Comparison of ENCODE assay signal across 29 cellular contexts in the genomic region with DNA sequence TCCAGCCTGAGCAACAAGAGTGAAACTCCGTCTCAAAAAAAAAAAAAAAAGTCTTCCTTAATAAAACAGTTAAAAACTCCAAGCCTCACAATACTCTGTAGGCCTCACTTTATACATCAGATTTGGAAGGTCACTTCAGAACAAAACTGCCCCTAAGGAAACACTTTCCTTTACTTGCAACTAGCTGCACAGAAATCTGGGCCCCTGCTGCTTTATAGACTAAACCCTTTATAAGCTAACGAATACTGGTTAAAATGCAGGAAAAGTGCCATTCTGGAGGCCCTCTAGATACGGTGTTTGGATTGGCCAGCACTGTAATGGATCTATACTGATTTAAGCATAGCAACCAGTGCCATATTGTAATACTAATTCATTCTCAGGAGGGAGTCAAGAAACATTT. TPM values are rescaled to one million over a fixed set of nuclear protein-coding genes. Genes with fewer than 3 reads are reported as not detected.
"Had no signal": no experiment of that assay in that cellular context is flagged by ENCODE, and none has a peak within 500 bp of the region (broad histone marks: within the 10 kb centered on the region; RNA-seq: fewer than 3 reads in every experiment).

No MANE protein-coding gene starts in this region.

- H3K27me3 ChIP-seq: Peyer's patch had no signal

- ATAC-seq: activated CD8-positive, alpha-beta memory T cell treated with anti-CD3 and anti-CD28 coated beads, Interleukin-2, amount 10 ng/mL, durations not matched to agents 7 days and 5 days; activated T-helper 17 cell treated with anti-CD3 and anti-CD28 coated beads, Interleukin-2, amount 50 U/mL, for 72 hours; SK-N-SH treated with all-trans-retinoic acid at 6 μM for 48 hours; WTC11 had no signal

- H3K27ac ChIP-seq: brain microvascular endothelial cell, cardiac muscle cell, Peyer's patch, RWPE1, SJCRH30 had no signal

- H3K9me3 Mint-ChIP-seq: activated CD4-positive, alpha-beta T cell treated with anti-CD3 and anti-CD28 coated beads, Interleukin-2, amount 10 ng/mL, durations not matched to agents 24 days and 14 days; activated naive CD4-positive, alpha-beta T cell treated with anti-CD3 and anti-CD28 coated beads for 36 hours; activated T-cell treated with anti-CD3 and anti-CD28 coated beads, Interleukin-2, amount 50 U/mL, for 24 hours; activated T-helper 17 cell treated with anti-CD3 and anti-CD28 coated beads, Interleukin-2, amount 50 U/mL, for 72 hours; T-helper 1 cell treated with Interleukin-12 subunit alpha and Interleukin-12 subunit beta and Interleukin-4 antibody, amounts not matched to agents 30 μg/mL and 1 μg/mL, for 36 hours; WTC11 had no signal

- H3K4me3 ChIP-seq: cardiac muscle cell, Peyer's patch, SJCRH30 had no signal

- H3K36me3 Mint-ChIP-seq: activated naive CD8-positive, alpha-beta T cell; WTC11 had no signal

- DNase-seq: activated CD4-positive, alpha-beta T cell treated with anti-CD3 and anti-CD28 coated beads, Interleukin-2, amount 10 ng/mL, durations not matched to agents 24 days and 14 days; activated CD4-positive, alpha-beta T cell treated with anti-CD3 and anti-CD28 coated beads, Interleukin-2, amount 50 U/mL, for 48 hours; activated CD4-positive, CD25-positive, alpha-beta regulatory T cell treated with anti-CD3 and anti-CD28 coated beads, Interleukin-2, amount 50 U/mL, for 72 hours; activated CD8-positive, alpha-beta memory T cell treated with anti-CD3 and anti-CD28 coated beads, Interleukin-2, amount 10 ng/mL, durations not matched to agents 7 days and 5 days; activated gamma-delta T cell; activated naive CD4-positive, alpha-beta T cell treated with anti-CD3 and anti-CD28 coated beads for 36 hours; activated T-cell treated with anti-CD3 and anti-CD28 coated beads, Interleukin-2, amount 50 U/mL, for 24 hours; amygdala; brain microvascular endothelial cell; Karpas-422; MM.1S; NCI-H1105; NCI-H1436; NCI-H1694 treated with DMSO at 0.1 percent for 48 hours; NCI-H2029 treated with DMSO at 0.1 percent for 48 hours; NCI-H510A treated with DMSO at 0.1 percent for 48 hours; Peyer's patch; Right ventricle myocardium superior; SJCRH30; SW 1271 had no signal

- H3K27me3 Mint-ChIP-seq: activated naive CD8-positive, alpha-beta T cell had no signal

- H3K27ac Mint-ChIP-seq: activated CD4-positive, alpha-beta T cell treated with anti-CD3 and anti-CD28 coated beads, Interleukin-2, amount 10 ng/mL, durations not matched to agents 24 days and 14 days; activated CD8-positive, alpha-beta memory T cell treated with anti-CD3 and anti-CD28 coated beads, Interleukin-2, amount 10 ng/mL, durations not matched to agents 7 days and 5 days; activated naive CD4-positive, alpha-beta T cell treated with anti-CD3 and anti-CD28 coated beads for 36 hours; activated naive CD8-positive, alpha-beta T cell; activated T-cell treated with anti-CD3 and anti-CD28 coated beads, Interleukin-2, amount 50 U/mL, for 24 hours; activated T-helper 17 cell treated with anti-CD3 and anti-CD28 coated beads, Interleukin-2, amount 50 U/mL, for 72 hours; T-helper 1 cell treated with Interleukin-12 subunit alpha and Interleukin-12 subunit beta and Interleukin-4 antibody, amounts not matched to agents 30 μg/mL and 1 μg/mL, for 36 hours; WTC11 had no signal

- H3K36me3 ChIP-seq: cardiac muscle cell, SJCRH30 had no signal

- H3K4me3 Mint-ChIP-seq: activated CD4-positive, alpha-beta T cell treated with anti-CD3 and anti-CD28 coated beads, Interleukin-2, amount 10 ng/mL, durations not matched to agents 24 days and 14 days; activated CD8-positive, alpha-beta memory T cell treated with anti-CD3 and anti-CD28 coated beads, Interleukin-2, amount 10 ng/mL, durations not matched to agents 7 days and 5 days; activated naive CD4-positive, alpha-beta T cell treated with anti-CD3 and anti-CD28 coated beads for 36 hours; activated T-cell treated with anti-CD3 and anti-CD28 coated beads, Interleukin-2, amount 50 U/mL, for 24 hours; activated T-helper 17 cell treated with anti-CD3 and anti-CD28 coated beads, Interleukin-2, amount 50 U/mL, for 72 hours; WTC11 had no signal

- H3K4me1 ChIP-seq: SJCRH30 had no signal

- H3K9me3 ChIP-seq: Peyer's patch, SJCRH30 had no signal

RNA-seq across cellular contexts. Expression of a gene that starts 1.5 kb away (rescaled TPM):
- total RNA-seq: astrocyte, SJCRH30 had no signal

RNA-seq across cellular contexts. Expression of a gene that starts 6.2 kb away (rescaled TPM):
- total RNA-seq: SJCRH30 had no signal

RNA-seq across cellular contexts. Expression of a gene that starts 14.1 kb away (rescaled TPM):
- total RNA-seq: activated CD4-positive, alpha-beta T cell treated with anti-CD3 and anti-CD28 coated beads, Interleukin-2, amount 10 ng/mL, durations not matched to agents 24 days and 14 days; activated CD8-positive, alpha-beta memory T cell treated with anti-CD3 and anti-CD28 coated beads, Interleukin-2, amount 10 ng/mL, durations not matched to agents 7 days and 5 days; activated naive CD4-positive, alpha-beta T cell treated with anti-CD3 and anti-CD28 coated beads for 36 hours; activated T-helper 17 cell treated with anti-CD3 and anti-CD28 coated beads, Interleukin-2, amount 50 U/mL, for 72 hours; astrocyte; cardiac muscle cell; cerebellum; Peyer's patch; Right ventricle myocardium superior; SJCRH30; WTC11 had no signal

RNA-seq across cellular contexts. Expression of a gene that starts 23.7 kb away (rescaled TPM):
- total RNA-seq: activated CD4-positive, alpha-beta T cell treated with anti-CD3 and anti-CD28 coated beads, Interleukin-2, amount 10 ng/mL, durations not matched to agents 24 days and 14 days; activated CD8-positive, alpha-beta memory T cell treated with anti-CD3 and anti-CD28 coated beads, Interleukin-2, amount 10 ng/mL, durations not matched to agents 7 days and 5 days; activated naive CD4-positive, alpha-beta T cell treated with anti-CD3 and anti-CD28 coated beads for 36 hours; activated T-helper 17 cell treated with anti-CD3 and anti-CD28 coated beads, Interleukin-2, amount 50 U/mL, for 72 hours; astrocyte; cardiac muscle cell; cerebellum; Peyer's patch; Right ventricle myocardium superior; SJCRH30 had no signal
